1 cellular context compared by ENCODE assay signal in the genomic region with DNA sequence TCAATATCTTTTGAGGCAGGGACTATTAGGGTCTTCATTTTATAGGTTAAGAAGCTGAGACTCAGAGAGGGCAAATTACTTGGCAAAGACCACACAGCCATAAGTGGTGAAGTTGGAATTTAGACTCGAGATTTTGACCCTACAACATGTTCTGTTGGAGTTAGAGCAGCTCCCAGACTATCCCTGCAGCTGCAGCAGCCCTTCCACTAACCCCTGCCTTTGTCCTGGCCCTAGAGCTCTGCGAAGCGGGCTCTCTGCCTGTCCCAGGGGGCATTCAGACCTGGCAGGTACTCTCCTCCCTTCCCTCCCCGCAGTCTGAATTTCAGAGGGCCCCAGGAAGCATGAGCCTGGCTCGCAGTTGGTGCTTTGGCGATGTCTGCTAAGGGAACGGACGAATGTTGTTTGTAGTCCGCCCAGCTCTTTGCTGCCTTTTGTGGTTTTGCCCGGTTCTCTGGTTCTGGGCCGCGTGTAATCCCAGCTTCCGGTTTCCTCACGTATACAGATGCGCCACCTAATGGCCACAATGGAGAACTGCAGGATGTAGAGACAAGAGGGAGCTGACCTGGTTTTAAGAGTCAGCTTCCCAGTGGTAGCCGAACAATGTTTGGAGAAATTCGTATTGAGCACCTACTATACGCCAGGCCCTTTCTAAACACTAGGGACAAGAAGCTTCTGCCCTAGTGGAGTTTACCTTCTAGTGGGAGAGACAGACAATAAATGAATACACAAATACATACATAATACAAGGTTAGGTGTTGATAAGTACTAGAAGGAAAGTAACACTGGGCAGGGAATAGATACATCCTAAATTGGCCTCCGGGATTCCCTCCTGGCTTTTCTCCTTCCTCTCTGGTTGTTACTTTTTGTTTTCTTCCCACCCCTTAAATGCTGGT.
TF ChIP-seq lines count a peak whose summit lies in the region.

No MANE protein-coding gene starts in this region.

TF ChIP-seq in HepG2, 621 proteins besides CTCF, POLR2A, EP300 and RAD21 (continued from another document and continues in another):
- TF ChIP-seq ZNF337 (CRISPR knock-in tag; IDR thresholded peaks at IDR 0.05; ENCODE audit: borderline replicate concordance, low read depth), result no peak
- TF ChIP-seq ASH2L (IDR thresholded peaks at IDR 0.05; ENCODE audit: insufficient read length, low read depth, low read length), result no peak
- TF ChIP-seq EEA1 (CRISPR knock-in tag; IDR thresholded peaks at IDR 0.05; ENCODE audit: borderline replicate concordance), result no peak
- TF ChIP-seq ZUFSP (CRISPR knock-in tag; IDR thresholded peaks at IDR 0.05; ENCODE audit: borderline replicate concordance), result no peak
- TF ChIP-seq ZNF207 (IDR thresholded peaks at IDR 0.05; ENCODE audit: borderline replicate concordance), result no peak
- peak; percentile 90; the same call in 1 of the 2 replicates for TF ChIP-seq NFATC3 (CRISPR knock-in tag; IDR thresholded peaks at IDR 0.05)
- TF ChIP-seq XBP1 (CRISPR knock-in tag; IDR thresholded peaks at IDR 0.05), result no peak
- TF ChIP-seq, protein P1, sequence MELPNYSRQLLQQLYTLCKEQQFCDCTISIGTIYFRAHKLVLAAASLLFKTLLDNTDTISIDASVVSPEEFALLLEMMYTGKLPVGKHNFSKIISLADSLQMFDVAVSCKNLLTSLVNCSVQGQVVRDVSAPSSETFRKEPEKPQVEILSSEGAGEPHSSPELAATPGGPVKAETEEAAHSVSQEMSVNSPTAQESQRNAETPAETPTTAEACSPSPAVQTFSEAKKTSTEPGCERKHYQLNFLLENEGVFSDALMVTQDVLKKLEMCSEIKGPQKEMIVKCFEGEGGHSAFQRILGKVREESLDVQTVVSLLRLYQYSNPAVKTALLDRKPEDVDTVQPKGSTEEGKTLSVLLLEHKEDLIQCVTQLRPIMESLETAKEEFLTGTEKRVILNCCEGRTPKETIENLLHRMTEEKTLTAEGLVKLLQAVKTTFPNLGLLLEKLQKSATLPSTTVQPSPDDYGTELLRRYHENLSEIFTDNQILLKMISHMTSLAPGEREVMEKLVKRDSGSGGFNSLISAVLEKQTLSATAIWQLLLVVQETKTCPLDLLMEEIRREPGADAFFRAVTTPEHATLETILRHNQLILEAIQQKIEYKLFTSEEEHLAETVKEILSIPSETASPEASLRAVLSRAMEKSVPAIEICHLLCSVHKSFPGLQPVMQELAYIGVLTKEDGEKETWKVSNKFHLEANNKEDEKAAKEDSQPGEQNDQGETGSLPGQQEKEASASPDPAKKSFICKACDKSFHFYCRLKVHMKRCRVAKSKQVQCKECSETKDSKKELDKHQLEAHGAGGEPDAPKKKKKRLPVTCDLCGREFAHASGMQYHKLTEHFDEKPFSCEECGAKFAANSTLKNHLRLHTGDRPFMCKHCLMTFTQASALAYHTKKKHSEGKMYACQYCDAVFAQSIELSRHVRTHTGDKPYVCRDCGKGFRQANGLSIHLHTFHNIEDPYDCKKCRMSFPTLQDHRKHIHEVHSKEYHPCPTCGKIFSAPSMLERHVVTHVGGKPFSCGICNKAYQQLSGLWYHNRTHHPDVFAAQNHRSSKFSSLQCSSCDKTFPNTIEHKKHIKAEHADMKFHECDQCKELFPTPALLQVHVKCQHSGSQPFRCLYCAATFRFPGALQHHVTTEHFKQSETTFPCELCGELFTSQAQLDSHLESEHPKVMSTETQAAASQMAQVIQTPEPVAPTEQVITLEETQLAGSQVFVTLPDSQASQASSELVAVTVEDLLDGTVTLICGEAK (IDR thresholded peaks at IDR 0.05), result no peak
- TF ChIP-seq, protein P1 (CRISPR knock-in tag; IDR thresholded peaks at IDR 0.05), result no peak
- no peak for TF ChIP-seq UBTF (CRISPR knock-in tag; IDR thresholded peaks at IDR 0.05)
- TF ChIP-seq, protein P2, sequence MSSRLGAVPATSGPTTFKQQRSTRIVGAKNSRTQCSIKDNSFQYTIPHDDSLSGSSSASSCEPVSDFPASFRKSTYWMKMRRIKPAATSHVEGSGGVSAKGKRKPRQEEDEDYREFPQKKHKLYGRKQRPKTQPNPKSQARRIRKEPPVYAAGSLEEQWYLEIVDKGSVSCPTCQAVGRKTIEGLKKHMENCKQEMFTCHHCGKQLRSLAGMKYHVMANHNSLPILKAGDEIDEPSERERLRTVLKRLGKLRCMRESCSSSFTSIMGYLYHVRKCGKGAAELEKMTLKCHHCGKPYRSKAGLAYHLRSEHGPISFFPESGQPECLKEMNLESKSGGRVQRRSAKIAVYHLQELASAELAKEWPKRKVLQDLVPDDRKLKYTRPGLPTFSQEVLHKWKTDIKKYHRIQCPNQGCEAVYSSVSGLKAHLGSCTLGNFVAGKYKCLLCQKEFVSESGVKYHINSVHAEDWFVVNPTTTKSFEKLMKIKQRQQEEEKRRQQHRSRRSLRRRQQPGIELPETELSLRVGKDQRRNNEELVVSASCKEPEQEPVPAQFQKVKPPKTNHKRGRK (CRISPR knock-in tag; IDR thresholded peaks at IDR 0.05), result no peak
- no peak for TF ChIP-seq SMARCE1 (IDR thresholded peaks at IDR 0.05; ENCODE audit: borderline replicate concordance)
- TF ChIP-seq SMAD3 (CRISPR knock-in tag; IDR thresholded peaks at IDR 0.05), result no peak
- TF ChIP-seq TEAD2 (CRISPR knock-in tag; IDR thresholded peaks at IDR 0.05), result no peak
- no peak for TF ChIP-seq ZNF234 (CRISPR knock-in tag; conservative IDR thresholded peaks at IDR 0.05)
- TF ChIP-seq ZMYM4 (CRISPR knock-in tag; IDR thresholded peaks at IDR 0.05), result peak; percentile 48
- no peak for TF ChIP-seq SNAPC4 (CRISPR knock-in tag; IDR thresholded peaks at IDR 0.05)
- no peak for TF ChIP-seq HIC2 (CRISPR knock-in tag; IDR thresholded peaks at IDR 0.05; ENCODE audit: low read depth)
- peak; percentile 90; the same call in 1 of the 2 replicates for TF ChIP-seq SMAD9 (CRISPR knock-in tag; IDR thresholded peaks at IDR 0.05)
- no peak for TF ChIP-seq RBAK (CRISPR knock-in tag; IDR thresholded peaks at IDR 0.05)
- no peak for TF ChIP-seq ZBTB38 (CRISPR knock-in tag; IDR thresholded peaks at IDR 0.05)
- no peak for TF ChIP-seq ZNF674 (CRISPR knock-in tag; IDR thresholded peaks at IDR 0.05; ENCODE audit: low read depth)
